Comparison of ENCODE assay signal across 1 cellular context in genomic region chr3:129026728-129027543, GRCh38.
A peak's percentile ranks its signal among the peaks of the same experiment; 100 is the strongest.
TF ChIP-seq lines count a peak whose summit lies in the region.

No MANE protein-coding gene starts in this region.

TF ChIP-seq in K562, 482 proteins besides CTCF, POLR2A, EP300 and RAD21 (continued from another document and continues in another):
- TF ChIP-seq FOXP1 (CRISPR knock-in tag; IDR thresholded peaks at IDR 0.05) (peak; percentile 68), ZNF134 (CRISPR knock-in tag; conservative IDR thresholded peaks at IDR 0.05) (no peak), KDM5B (IDR thresholded peaks at IDR 0.05; ENCODE audit: insufficient replicate concordance, low read depth, low read length) (peak; percentile 54), HNRNPLL (IDR thresholded peaks at IDR 0.05; ENCODE audit: low read depth, low read length, poor library complexity, severe bottlenecking) (no peak), TCFL5 (CRISPR knock-in tag; conservative IDR thresholded peaks at IDR 0.05) (no peak), GTF2B (IDR thresholded peaks at IDR 0.05; ENCODE audit: extremely low read depth, insufficient read length) (no peak), RBM25 (IDR thresholded peaks at IDR 0.05; ENCODE audit: low read depth, low read length, severe bottlenecking) (peak; percentile 47), MBD1 (CRISPR knock-in tag; IDR thresholded peaks at IDR 0.05) (no peak), MAFF (IDR thresholded peaks at IDR 0.05; ENCODE audit: low read length) (no peak), KLF6 (CRISPR knock-in tag; IDR thresholded peaks at IDR 0.05; ENCODE audit: borderline replicate concordance) (no peak), SREBF2 (CRISPR knock-in tag; IDR thresholded peaks at IDR 0.05) (no peak), GTF2A2 (tag; IDR thresholded peaks at IDR 0.05) (no peak), YY1 (IDR thresholded peaks at IDR 0.05; ENCODE audit: borderline replicate concordance in 1 of 3, control insufficient read depth in 1 of 3, extremely low read depth in 1 of 3, insufficient read depth in 3 of 3, insufficient read length in 1 of 3, insufficient replicate concordance in 2 of 3, low read depth in 1 of 3, low read length in 2 of 3) (peak in 1 of 3 experiments; percentile 37), ZC3H11A (IDR thresholded peaks at IDR 0.05; ENCODE audit: low read depth, low read length) (no peak), POLR2AphosphoS5 (IDR thresholded peaks at IDR 0.05; ENCODE audit: control insufficient read depth, insufficient read depth, low read depth, low read length) (0 out of 2 replicates have a peak, but pooled peaks have one; percentile 22), PHB2 (IDR thresholded peaks at IDR 0.05; ENCODE audit: low read depth) (no peak), SRF (CRISPR knock-in tag; IDR thresholded peaks at IDR 0.05) (peak in 1 of 2 experiments; percentile 69; a peak in 1 of 4 replicates), GABPA (tag; conservative IDR thresholded peaks at IDR 0.05; ENCODE audit: low read depth) (peak; percentile 77), NR4A1 (CRISPR knock-in tag; IDR thresholded peaks at IDR 0.05) (no peak), NR4A1 (tag; IDR thresholded peaks at IDR 0.05) (no peak), CHD1 (IDR thresholded peaks at IDR 0.05; ENCODE audit: low read length) (no peak), STAT5B (CRISPR knock-in tag; IDR thresholded peaks at IDR 0.05) (no peak), ARID3B (CRISPR knock-in tag; IDR thresholded peaks at IDR 0.05; ENCODE audit: borderline replicate concordance) (no peak), ATF7 (IDR thresholded peaks at IDR 0.05) (peak; percentile 66), ZNF324 (CRISPR knock-in tag; IDR thresholded peaks at IDR 0.05) (no peak), PRMT5 (CRISPR knock-in tag; IDR thresholded peaks at IDR 0.05) (no peak), SETDB1 (IDR thresholded peaks at IDR 0.05; ENCODE audit: low read length) (no peak), CEBPG (CRISPR knock-in tag; IDR thresholded peaks at IDR 0.05) (no peak), CEBPG (tag; conservative IDR thresholded peaks at IDR 0.05 in 1 of 2, IDR thresholded peaks at IDR 0.05 in 1 of 2) (no peak), STAT5A (IDR thresholded peaks at IDR 0.05; ENCODE audit: borderline replicate concordance, low read length) (no peak), ELK3 (CRISPR knock-in tag; IDR thresholded peaks at IDR 0.05) (no peak), RNF2 (IDR thresholded peaks at IDR 0.05) (0 out of 2 replicates have a peak, but pooled peaks have one; percentile 41), POLR2G (IDR thresholded peaks at IDR 0.05; ENCODE audit: low read depth, low read length) (peak; percentile 83), SIN3A (IDR thresholded peaks at IDR 0.05; ENCODE audit: borderline replicate concordance in 2 of 2, control insufficient read depth in 1 of 2, low read depth in 2 of 2, low read length in 2 of 2) (no peak), THAP12 (CRISPR knock-in tag; IDR thresholded peaks at IDR 0.05) (no peak), CCNT2 (IDR thresholded peaks at IDR 0.05; ENCODE audit: borderline replicate concordance, extremely low read depth, insufficient read length, low read depth, low read length) (peak; percentile 43), EP400 (IDR thresholded peaks at IDR 0.05) (0 out of 2 replicates have a peak, but pooled peaks have one; percentile 17), ARID4B (CRISPR knock-in tag; IDR thresholded peaks at IDR 0.05) (0 out of 2 replicates have a peak, but pooled peaks have one; percentile 38)
- TF ChIP-seq, protein P1, sequence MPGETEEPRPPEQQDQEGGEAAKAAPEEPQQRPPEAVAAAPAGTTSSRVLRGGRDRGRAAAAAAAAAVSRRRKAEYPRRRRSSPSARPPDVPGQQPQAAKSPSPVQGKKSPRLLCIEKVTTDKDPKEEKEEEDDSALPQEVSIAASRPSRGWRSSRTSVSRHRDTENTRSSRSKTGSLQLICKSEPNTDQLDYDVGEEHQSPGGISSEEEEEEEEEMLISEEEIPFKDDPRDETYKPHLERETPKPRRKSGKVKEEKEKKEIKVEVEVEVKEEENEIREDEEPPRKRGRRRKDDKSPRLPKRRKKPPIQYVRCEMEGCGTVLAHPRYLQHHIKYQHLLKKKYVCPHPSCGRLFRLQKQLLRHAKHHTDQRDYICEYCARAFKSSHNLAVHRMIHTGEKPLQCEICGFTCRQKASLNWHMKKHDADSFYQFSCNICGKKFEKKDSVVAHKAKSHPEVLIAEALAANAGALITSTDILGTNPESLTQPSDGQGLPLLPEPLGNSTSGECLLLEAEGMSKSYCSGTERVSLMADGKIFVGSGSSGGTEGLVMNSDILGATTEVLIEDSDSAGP (CRISPR knock-in tag; IDR thresholded peaks at IDR 0.05), result no peak
- TF ChIP-seq, protein P2, sequence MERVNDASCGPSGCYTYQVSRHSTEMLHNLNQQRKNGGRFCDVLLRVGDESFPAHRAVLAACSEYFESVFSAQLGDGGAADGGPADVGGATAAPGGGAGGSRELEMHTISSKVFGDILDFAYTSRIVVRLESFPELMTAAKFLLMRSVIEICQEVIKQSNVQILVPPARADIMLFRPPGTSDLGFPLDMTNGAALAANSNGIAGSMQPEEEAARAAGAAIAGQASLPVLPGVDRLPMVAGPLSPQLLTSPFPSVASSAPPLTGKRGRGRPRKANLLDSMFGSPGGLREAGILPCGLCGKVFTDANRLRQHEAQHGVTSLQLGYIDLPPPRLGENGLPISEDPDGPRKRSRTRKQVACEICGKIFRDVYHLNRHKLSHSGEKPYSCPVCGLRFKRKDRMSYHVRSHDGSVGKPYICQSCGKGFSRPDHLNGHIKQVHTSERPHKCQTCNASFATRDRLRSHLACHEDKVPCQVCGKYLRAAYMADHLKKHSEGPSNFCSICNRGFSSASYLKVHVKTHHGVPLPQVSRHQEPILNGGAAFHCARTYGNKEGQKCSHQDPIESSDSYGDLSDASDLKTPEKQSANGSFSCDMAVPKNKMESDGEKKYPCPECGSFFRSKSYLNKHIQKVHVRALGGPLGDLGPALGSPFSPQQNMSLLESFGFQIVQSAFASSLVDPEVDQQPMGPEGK (CRISPR knock-in tag; IDR thresholded peaks at IDR 0.05; ENCODE audit: borderline replicate concordance), result no peak
- TF ChIP-seq, protein P3, sequence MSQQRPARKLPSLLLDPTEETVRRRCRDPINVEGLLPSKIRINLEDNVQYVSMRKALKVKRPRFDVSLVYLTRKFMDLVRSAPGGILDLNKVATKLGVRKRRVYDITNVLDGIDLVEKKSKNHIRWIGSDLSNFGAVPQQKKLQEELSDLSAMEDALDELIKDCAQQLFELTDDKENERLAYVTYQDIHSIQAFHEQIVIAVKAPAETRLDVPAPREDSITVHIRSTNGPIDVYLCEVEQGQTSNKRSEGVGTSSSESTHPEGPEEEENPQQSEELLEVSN (IDR thresholded peaks at IDR 0.05; ENCODE audit: borderline replicate concordance in 1 of 2, extremely low read depth in 1 of 2, insufficient read depth in 1 of 2, insufficient read length in 1 of 2, low read depth in 1 of 2, low read length in 1 of 2, poor library complexity in 1 of 2, severe bottlenecking in 1 of 2), result peak; percentile 94 to 95
